In the genomic region with DNA sequence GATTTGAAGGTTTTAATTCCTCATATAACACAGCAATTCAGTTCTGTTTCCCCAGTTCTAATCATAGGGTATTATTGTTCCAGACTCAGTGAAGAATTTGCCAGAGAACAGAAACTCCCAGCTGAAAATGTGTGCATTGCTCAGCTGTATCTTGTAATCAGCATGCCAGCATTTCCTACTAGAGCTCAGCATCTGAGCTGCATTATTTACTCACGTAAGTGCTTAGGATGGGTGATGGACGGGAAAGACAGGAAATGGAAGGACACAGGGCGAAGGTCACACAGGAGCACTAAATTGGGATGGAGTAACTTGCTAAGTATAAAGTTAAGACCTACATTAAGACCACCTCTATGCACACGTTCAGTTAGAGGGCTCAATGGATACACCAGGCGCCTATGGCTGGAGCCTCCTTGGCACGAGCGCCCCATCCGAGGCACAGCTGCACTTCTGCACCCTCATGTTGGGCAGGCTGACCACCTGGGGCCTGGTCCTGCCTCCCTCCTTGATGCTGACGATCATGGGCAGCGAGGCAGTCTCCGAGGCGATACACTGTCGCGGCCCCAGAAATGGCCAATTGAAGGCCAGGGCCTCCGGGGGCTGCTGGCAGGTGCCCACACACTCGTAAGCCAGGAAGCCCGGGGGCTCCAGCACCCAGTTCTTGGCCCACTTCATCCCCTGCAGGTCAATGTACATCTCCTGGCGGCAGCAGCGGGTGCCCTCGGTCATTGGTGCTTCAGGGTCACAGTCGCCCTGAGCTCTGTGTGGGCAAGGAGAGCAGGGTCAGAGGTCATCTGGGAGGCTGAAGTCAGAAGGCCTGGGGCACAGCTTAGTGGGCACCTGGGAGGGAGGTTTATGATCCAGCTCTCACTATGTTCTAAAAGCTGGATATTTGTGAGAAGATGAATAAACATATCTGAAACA, we compare ENCODE assay signal across 17 cellular contexts. TPM values are rescaled to one million over a fixed set of nuclear protein-coding genes. Genes with fewer than 3 reads are reported as not detected.
DNase-seq lines count a peak whose midpoint lies in the region; ATAC-seq, FAIRE-seq and TF ChIP-seq lines count a peak whose summit lies in the region.
"Had no signal": no experiment of that assay in that cellular context is flagged by ENCODE, and none has a peak within 500 bp of the region (broad histone marks: within the 10 kb centered on the region; RNA-seq: fewer than 3 reads in every experiment).

No MANE protein-coding gene starts in this region.

- H3K27ac ChIP-seq in OCI-LY3 (ENCODE audit: low read length) (no peak overlapping the region), body of pancreas (no peak overlapping the region)
- H3K27ac ChIP-seq: 22Rv1 had no signal

- DNase-seq in DMS153 (lab: John Stamatoyannopoulos, UW), result peak; percentile 44
- no peak for DNase-seq in DMS153 treated with DMSO at 0.1 percent for 48 hours (lab: John Stamatoyannopoulos, UW; ENCODE audit: unreplicated experiment)
- no peak for DNase-seq in left colon
- DNase-seq in GF-D8 (lab: John Stamatoyannopoulos, UW), result no peak
- no peak for DNase-seq in SHP77 treated with DMSO at 0.1 percent for 48 hours (lab: John Stamatoyannopoulos, UW)
- no peak for DNase-seq in body of pancreas
- DNase-seq in RCC 7860 (ENCODE audit: low spot score), result no peak
- DNase-seq: C1 segment of cervical spinal cord, DMS 273 treated with DMSO at 0.1 percent for 48 hours, H7, NCI-H187 treated with DMSO at 0.1 percent for 48 hours, NCI-H446, NCI-H748 treated with DMSO at 0.1 percent for 48 hours had no signal

- no peaks in the 10 kb centered on the region for H3K27me3 ChIP-seq in OCI-LY3 (ENCODE audit: low read depth, low read length)
- H3K27me3 ChIP-seq in body of pancreas, result no peaks in the 10 kb centered on the region

- no peak overlapping the region for H3K4me3 ChIP-seq in OCI-LY3 (ENCODE audit: low read length)
- no peak overlapping the region for H3K4me3 ChIP-seq in body of pancreas

- H3K79me2 ChIP-seq in OCI-LY3 (ENCODE audit: low read length), result no peaks in the 10 kb centered on the region

- peaks cover 5% of the 10 kb centered on the region for H3K4me1 ChIP-seq in OCI-LY3 (ENCODE audit: low read length)
- peaks cover 7% of the 10 kb centered on the region for H3K4me1 ChIP-seq in body of pancreas

- ATAC-seq in left colon (peak; percentile 43), body of pancreas (no peak)

- no peak overlapping the region for H3K4me2 ChIP-seq in OCI-LY3 (ENCODE audit: low read length)

- TF ChIP-seq CTCF in OCI-LY3 (IDR thresholded peaks at IDR 0.05; ENCODE audit: low read depth, low read length) (no peak), body of pancreas (IDR thresholded peaks at IDR 0.05) (no peak)

- no peaks in the 10 kb centered on the region for H3K36me3 ChIP-seq in OCI-LY3 (replicated peaks; ENCODE audit: low read depth, low read length)
- H3K36me3 ChIP-seq in body of pancreas (replicated peaks in 1 of 2; ENCODE audit: insufficient read depth in 1 of 2, low read depth in 2 of 2), result no peaks in the 10 kb centered on the region

- H3K9me3 ChIP-seq in OCI-LY3 (ENCODE audit: insufficient read depth, low read length), result no peaks in the 10 kb centered on the region
- H3K9me3 ChIP-seq in body of pancreas, result no peaks in the 10 kb centered on the region

- 0 out of 2 replicates have a peak overlapping the region, but pooled peaks have one; percentile 19 for H2AFZ ChIP-seq in OCI-LY3 (ENCODE audit: low read depth, low read length)

- WGBS in body of pancreas, 2 donors, result 88 to 91% methylated on average over 14 to 20 of the region's 21 CpGs

- TF ChIP-seq POLR2A in body of pancreas (IDR thresholded peaks at IDR 0.05), result no peak

- FAIRE-seq in RCC 7860 (lab: Jason Lieb, UNC), result no peak

- no peak overlapping the region for H3K9ac ChIP-seq in OCI-LY3 (ENCODE audit: low read length)

- intact Hi-C loops in left colon (cut with DNase I, micrococcal nuclease), result no loop called here
- intact Hi-C loops in body of pancreas (cut with DNase I), result no loop called here

- no peaks in the 10 kb centered on the region for H4K20me1 ChIP-seq in OCI-LY3 (ENCODE audit: insufficient read depth, low read length)

RNA-seq across cellular contexts. Expression of a gene that starts 3.7 kb away (rescaled TPM):
- total RNA-seq in left colon (10 to 100 TPM in 1 of 2 donors, under 1 TPM in 1; 0.36 to 74.3 TPM), body of pancreas (1 to 10 TPM in 1 of 2 donors, under 1 TPM in 1; 0.99 to 8.0 TPM)
- total RNA-seq: HT-29, LHCN-M2 had no signal

RNA-seq across cellular contexts. Expression of a gene that starts 13.3 kb away (rescaled TPM):
- total RNA-seq in left colon, result 10 to 100 TPM; 34.8 to 42.3 TPM
- 10 to 100 TPM; 34.2 to 52.4 TPM for total RNA-seq in body of pancreas

RNA-seq across cellular contexts. Expression of a gene that starts 48.4 kb away (rescaled TPM):
- total RNA-seq in left colon, result 100 to 1,000 TPM; 106 to 385 TPM
- total RNA-seq in body of pancreas, result 100 to 1,000 TPM; 138 to 153 TPM
- total RNA-seq: LHCN-M2 had no signal

RNA-seq across cellular contexts. Expression of a gene that starts 55.1 kb away (rescaled TPM):
- 100 to 1,000 TPM; 108 to 196 TPM for total RNA-seq in left colon
- total RNA-seq in body of pancreas, result 100 to 1,000 TPM; 129 to 217 TPM
